ENCODE assay signal across 21 cellular contexts in genomic region chr1:4331371-4332163, GRCh38.
DNase-seq lines count a peak whose midpoint lies in the region; ATAC-seq, FAIRE-seq and TF ChIP-seq lines count a peak whose summit lies in the region.
"Had no signal": no experiment of that assay in that cellular context is flagged by ENCODE, and none has a peak within 500 bp of the region (broad histone marks: within the 10 kb centered on the region; RNA-seq: fewer than 3 reads in every experiment).

No MANE protein-coding gene starts in this region.

- TF ChIP-seq RAD21 in K562 (CRISPR knock-in tag; conservative IDR thresholded peaks at IDR 0.05 in 1 of 2, IDR thresholded peaks at IDR 0.05 in 1 of 2) = no peak

- no peak overlapping the region for H2BK5ac ChIP-seq in neuronal stem cell (ENCODE audit: low read length)

- H3K79me1 ChIP-seq in neuronal stem cell (ENCODE audit: low read depth, low read length) = no peaks in the 10 kb centered on the region

- BruUV-seq in K562 (replicated peaks; lab: Mats Ljungman, UMichigan) = no TSS peak

- 6% methylated on average over 24 of the region's 33 CpGs for WGBS in K562 (ENCODE audit: insufficient coverage, low coverage, missing lambda C conversion rate)
- WGBS in neuronal stem cell (ENCODE audit: extremely low coverage in 2 of 2, insufficient read length in 2 of 2, insufficient replicate concordance in 1 of 2), 2 donors = no CpG with 5 or more reads among the region's 33 CpGs

- DNase-seq in K562 (ENCODE audit: extremely low read depth in 1 of 4, low spot score in 3 of 4) (no peak), neuronal stem cell (ENCODE audit: low spot score) (no peak)
- no peak for DNase-seq in activated T-cell treated with anti-CD3 and anti-CD28 coated beads, Interleukin-2, amount 50 U/mL, for 48 hours
- no peak for DNase-seq in effector memory CD4-positive, alpha-beta T cell
- no peak for DNase-seq in activated naive CD8-positive, alpha-beta T cell treated with anti-CD3 and anti-CD28 coated beads for 36 hours
- DNase-seq: 8988T; C1 segment of cervical spinal cord; CD4-positive, CD25-positive, alpha-beta regulatory T cell; CD8-positive, alpha-beta memory T cell; COR-L47; DMS79; GDM1; H7 had no signal

- H3K79me2 ChIP-seq in K562 (ENCODE audit: control insufficient read depth, insufficient read depth, low read length) = no peaks in the 10 kb centered on the region

- peak overlapping the region; percentile 50 for H3K4me2 ChIP-seq in BLaER1
- H3K4me2 ChIP-seq in K562 (ENCODE audit: insufficient read depth, low read length) = no peak overlapping the region
- H3K4me2 ChIP-seq in neuronal stem cell (ENCODE audit: insufficient read depth, low read length, poor library complexity, severe bottlenecking) = no peak overlapping the region
- H3K4me2 ChIP-seq: GM23338, KMS-11 had no signal

- H3K4me3 ChIP-seq in BLaER1 (no peak overlapping the region), HEK293 (ENCODE audit: low read depth, low read length) (no peak overlapping the region), K562 (no peak overlapping the region), neuronal stem cell (ENCODE audit: low read length in 2 of 2) (peak overlapping the region in 1 of 2 donors; percentile 57)
- H3K4me3 ChIP-seq in effector memory CD4-positive, alpha-beta T cell (ENCODE audit: insufficient read depth, low read depth, low read length, poor library complexity, severe bottlenecking) = no peak overlapping the region
- H3K4me3 ChIP-seq: GM23338 had no signal

- H3K9me3 ChIP-seq in BLaER1 = peaks cover 10% of the 10 kb centered on the region
- H3K9me3 ChIP-seq in HEK293 (ENCODE audit: control insufficient read depth, insufficient read depth, low read depth, low read length) = no peaks in the 10 kb centered on the region
- no peaks in the 10 kb centered on the region for H3K9me3 ChIP-seq in K562 (replicated peaks; ENCODE audit: control insufficient read depth, insufficient read depth, low read depth, low read length)
- H3K9me3 ChIP-seq in neuronal stem cell (replicated peaks in 1 of 2; ENCODE audit: control insufficient read depth in 2 of 2, insufficient read depth in 1 of 2, low read depth in 1 of 2, low read length in 2 of 2) = peaks cover 0 to 9% of the 10 kb centered on the region in 2 donors
- no peaks in the 10 kb centered on the region for H3K9me3 ChIP-seq in effector memory CD4-positive, alpha-beta T cell (ENCODE audit: control insufficient read depth, low read length)

- H2BK15ac ChIP-seq in neuronal stem cell (ENCODE audit: low read length) = no peak overlapping the region

- H3K9ac ChIP-seq in BLaER1 (no peak overlapping the region), K562 (ENCODE audit: insufficient read depth in 1 of 2, low read depth in 2 of 2, low read length in 2 of 2) (no peak overlapping the region), neuronal stem cell (ENCODE audit: low read depth, low read length, poor library complexity) (peak overlapping the region; percentile 66)
- H3K9ac ChIP-seq: KMS-11 had no signal

- H3K18ac ChIP-seq in neuronal stem cell (ENCODE audit: low read length) = peak overlapping the region; percentile 79

- H4K91ac ChIP-seq in neuronal stem cell (ENCODE audit: low read depth, low read length, poor library complexity) = no peak overlapping the region

- H3K27ac ChIP-seq in BLaER1 = no peak overlapping the region
- H3K27ac ChIP-seq in HEK293 (ENCODE audit: extremely low read depth, low read depth, low read length) = no peak overlapping the region
- no peak overlapping the region for H3K27ac ChIP-seq in K562 (ENCODE audit: extremely low read depth, low read depth, low read length)
- no peak overlapping the region for H3K27ac ChIP-seq in neuronal stem cell (replicated peaks; ENCODE audit: low read length)
- H3K27ac ChIP-seq in effector memory CD4-positive, alpha-beta T cell (ENCODE audit: insufficient read depth, low read length, poor library complexity, severe bottlenecking) = no peak overlapping the region
- H3K27ac ChIP-seq: HL-60, KMS-11 had no signal

- no peak for TF ChIP-seq POLR2A in K562 (conservative IDR thresholded peaks at IDR 0.05)

- H2BK120ac ChIP-seq in neuronal stem cell (ENCODE audit: low read depth, low read length) = no peak overlapping the region

- no peak overlapping the region for H4K8ac ChIP-seq in neuronal stem cell (ENCODE audit: low read depth, low read length)

- no peaks in the 10 kb centered on the region for H3K4me1 Mint-ChIP-seq in activated naive CD8-positive, alpha-beta T cell treated with anti-CD3 and anti-CD28 coated beads for 36 hours
- H3K4me1 Mint-ChIP-seq: CD8-positive, alpha-beta memory T cell; GM23338 had no signal

- peaks cover 4% of the 10 kb centered on the region for H3K9me3 Mint-ChIP-seq in activated naive CD8-positive, alpha-beta T cell treated with anti-CD3 and anti-CD28 coated beads for 36 hours

- POLR2A ChIA-PET in HEK293 (lab: Yijun Ruan, JAX) = no interaction called here
- POLR2A ChIA-PET in K562 (lab: Yijun Ruan, JAX) = interaction anchor here (0.5 to 0.6 kb wide), 2 partner anchors 161 to 1020 kb away, joined by 3 to 5 read pairs; no protein-coding TSS in a partner anchor

- no peak overlapping the region for H2AK5ac ChIP-seq in neuronal stem cell (ENCODE audit: low read depth, low read length)

- no peak overlapping the region for H3K4ac ChIP-seq in neuronal stem cell (ENCODE audit: low read length)

- H3K36me3 ChIP-seq in BLaER1 (no peaks in the 10 kb centered on the region), HEK293 (ENCODE audit: control insufficient read depth in 2 of 2, insufficient read depth in 1 of 2, low read length in 2 of 2) (no peaks in the 10 kb centered on the region), K562 (ENCODE audit: control insufficient read depth, insufficient read depth, low read length) (no peaks in the 10 kb centered on the region), neuronal stem cell (replicated peaks in 1 of 2; ENCODE audit: control insufficient read depth in 2 of 2, insufficient read depth in 2 of 2, low read length in 2 of 2) (no peaks in the 10 kb centered on the region)
- no peaks in the 10 kb centered on the region for H3K36me3 ChIP-seq in effector memory CD4-positive, alpha-beta T cell (ENCODE audit: control insufficient read depth, insufficient read depth, low read length)

- peak; percentile 42 for FAIRE-seq in K562 (lab: Jason Lieb, UNC)
- FAIRE-seq: GM12892, GM18507 had no signal

- ATAC-seq in K562 = no peak
- ATAC-seq: GM23338 had no signal

- no peak for TF ChIP-seq CTCF in HEK293 (tag by site-specific recombination; IDR thresholded peaks at IDR 0.05)
- no peak for TF ChIP-seq CTCF in K562 (IDR thresholded peaks at IDR 0.05 in 2 of 3, conservative IDR thresholded peaks at IDR 0.05 in 1 of 3; ENCODE audit: insufficient read depth in 2 of 3, low read depth in 1 of 3, low read length in 3 of 3)

- no peak for TF ChIP-seq EP300 in K562 (IDR thresholded peaks at IDR 0.05; ENCODE audit: low read length)

- H2BK12ac ChIP-seq in neuronal stem cell (ENCODE audit: low read length) = peak overlapping the region; percentile 44

- H3K27me3 Mint-ChIP-seq in activated naive CD8-positive, alpha-beta T cell treated with anti-CD3 and anti-CD28 coated beads for 36 hours = peaks cover 8% of the 10 kb centered on the region
- H3K27me3 Mint-ChIP-seq: CD4-positive, CD25-positive, alpha-beta regulatory T cell; IgD-negative memory B cell had no signal

- H3K4me1 ChIP-seq in BLaER1 = peaks cover 24% of the 10 kb centered on the region
- H3K4me1 ChIP-seq in HEK293 (ENCODE audit: control insufficient read depth, insufficient read depth, low read length) = no peaks in the 10 kb centered on the region
- no peaks in the 10 kb centered on the region; a peak in 1 of 5 replicates for H3K4me1 ChIP-seq in K562 (replicated peaks in 1 of 2; ENCODE audit: control insufficient read depth in 2 of 2, insufficient read depth in 2 of 2, low read length in 2 of 2)
- H3K4me1 ChIP-seq in neuronal stem cell (ENCODE audit: control insufficient read depth in 2 of 2, insufficient read depth in 1 of 2, low read depth in 1 of 2, low read length in 2 of 2) = peaks cover 0 to 5% of the 10 kb centered on the region in 2 donors
- H3K4me1 ChIP-seq in effector memory CD4-positive, alpha-beta T cell (ENCODE audit: control insufficient read depth, insufficient read depth, low read length, poor library complexity, severe bottlenecking) = no peaks in the 10 kb centered on the region

- H3K4me3 Mint-ChIP-seq in activated naive CD8-positive, alpha-beta T cell treated with anti-CD3 and anti-CD28 coated beads for 36 hours = no peak overlapping the region
- H3K4me3 Mint-ChIP-seq: CD4-positive, CD25-positive, alpha-beta regulatory T cell; CD8-positive, alpha-beta memory T cell; GM23338 had no signal

- peak overlapping the region; percentile 49 for H3K14ac ChIP-seq in neuronal stem cell (ENCODE audit: low read length)

- H3K27ac Mint-ChIP-seq in activated naive CD8-positive, alpha-beta T cell treated with anti-CD3 and anti-CD28 coated beads for 36 hours = no peak overlapping the region
- H3K27ac Mint-ChIP-seq: CD4-positive, CD25-positive, alpha-beta regulatory T cell; GM23338 had no signal

- in situ Hi-C loops in K562 (cut with MboI) = no loop called here

- no peak overlapping the region for H2AFZ ChIP-seq in K562 (ENCODE audit: low read depth, low read length)
- H2AFZ ChIP-seq in neuronal stem cell (ENCODE audit: low read length) = no peak overlapping the region
- H2AFZ ChIP-seq: GM23338 had no signal

- CTCF ChIA-PET in HEK293 (lab: Yijun Ruan, JAX) = no interaction called here
- CTCF ChIA-PET in K562 (lab: Yijun Ruan, JAX; ENCODE audit: low intra/inter-chr PET ratio) = no interaction called here

- no peaks in the 10 kb centered on the region for H3K9me1 ChIP-seq in K562 (ENCODE audit: control insufficient read depth, insufficient read depth, low read length)

- H3K27me3 ChIP-seq in BLaER1 (no peaks in the 10 kb centered on the region), K562 (ENCODE audit: control insufficient read depth in 2 of 2, insufficient read depth in 2 of 2, low read length in 2 of 2) (no peaks in the 10 kb centered on the region; a peak in 1 of 5 replicates), neuronal stem cell (ENCODE audit: control insufficient read depth in 3 of 3, insufficient read depth in 3 of 3, low read depth in 1 of 3, low read length in 3 of 3) (no peaks in the 10 kb centered on the region)
- H3K27me3 ChIP-seq in effector memory CD4-positive, alpha-beta T cell (replicated peaks; ENCODE audit: control insufficient read depth, insufficient read depth, low read length, poor library complexity, severe bottlenecking) = no peaks in the 10 kb centered on the region

- H4K20me1 ChIP-seq in BLaER1 (no peaks in the 10 kb centered on the region), K562 (replicated peaks; ENCODE audit: control insufficient read depth, insufficient read depth, low read length) (no peaks in the 10 kb centered on the region; the same call in 1 of the 2 replicates)

- H3K23ac ChIP-seq in neuronal stem cell (ENCODE audit: low read depth, low read length, poor library complexity) = peak overlapping the region; percentile 80

- H3K36me3 Mint-ChIP-seq in activated naive CD8-positive, alpha-beta T cell treated with anti-CD3 and anti-CD28 coated beads for 36 hours = no peaks in the 10 kb centered on the region
- H3K36me3 Mint-ChIP-seq: CD4-positive, CD25-positive, alpha-beta regulatory T cell; CD8-positive, alpha-beta memory T cell had no signal

- intact Hi-C loops in K562 (cut with micrococcal nuclease) = no loop called here

TF ChIP-seq in HEK293, 187 proteins besides CTCF, POLR2A, EP300 and RAD21 (continues in another document):
- TF ChIP-seq ZBTB8A (tag by site-specific recombination; IDR thresholded peaks at IDR 0.05) = no peak
